14 cellular contexts compared by ENCODE assay signal in genomic region chr11:121478895-121479281, GRCh38. TPM values are rescaled to one million over a fixed set of nuclear protein-coding genes. Genes with fewer than 3 reads are reported as not detected.
A peak's percentile ranks its signal among the peaks of the same experiment; 100 is the strongest.
DNase-seq lines count a peak whose midpoint lies in the region; ATAC-seq, FAIRE-seq and TF ChIP-seq lines count a peak whose summit lies in the region.
"Had no signal": no experiment of that assay in that cellular context is flagged by ENCODE, and none has a peak within 500 bp of the region (broad histone marks: within the 10 kb centered on the region; RNA-seq: fewer than 3 reads in every experiment).

No MANE protein-coding gene starts in this region.

- H3K27me3 ChIP-seq in HUES6 (ENCODE audit: control insufficient read depth, insufficient read depth, low read length), result no peaks in the 10 kb centered on the region
- H3K27me3 ChIP-seq in GM12878 (replicated peaks in 1 of 2; ENCODE audit: control insufficient read depth in 2 of 2, insufficient read depth in 2 of 2, low read length in 1 of 2), result no peaks in the 10 kb centered on the region
- no peaks in the 10 kb centered on the region for H3K27me3 ChIP-seq in right lobe of liver
- no peaks in the 10 kb centered on the region for H3K27me3 ChIP-seq in stomach
- H3K27me3 ChIP-seq: tibial artery had no signal

- peaks cover 10% of the 10 kb centered on the region; the same call in 1 of the 2 replicates for H3K36me3 ChIP-seq in HUES6 (ENCODE audit: control insufficient read depth, insufficient read depth, low read length)
- H3K36me3 ChIP-seq in GM12878 (ENCODE audit: control insufficient read depth in 2 of 2, insufficient read depth in 2 of 2, low read length in 1 of 2), result peaks cover 39 to 45% of the 10 kb centered on the region in 2 experiments
- peaks cover 0 to 7% (median 0%) of the 10 kb centered on the region in 4 donors for H3K36me3 ChIP-seq in right lobe of liver
- no peaks in the 10 kb centered on the region for H3K36me3 ChIP-seq in stomach
- H3K36me3 ChIP-seq: prostate gland, tibial artery had no signal

- no peak for FAIRE-seq in GM12878 (lab: Jason Lieb, UNC)

- TF ChIP-seq POLR2A in GM12878 (IDR thresholded peaks at IDR 0.05; ENCODE audit: low read depth, low read length), result no peak; the same call in 1 of the 2 replicates
- no peak for TF ChIP-seq POLR2A in right lobe of liver (IDR thresholded peaks at IDR 0.05)
- no peak for TF ChIP-seq POLR2A in stomach (IDR thresholded peaks at IDR 0.05)

- H3K4me1 ChIP-seq in HUES6 (ENCODE audit: control insufficient read depth, insufficient read depth, low read length) (peaks cover 53% of the 10 kb centered on the region), GM12878 (ENCODE audit: control insufficient read depth, insufficient read depth, low read length) (peaks cover 37% of the 10 kb centered on the region), right lobe of liver (peaks cover 0 to 20% (median 3%) of the 10 kb centered on the region in 4 donors), stomach (peaks cover 7 to 59% (median 21%) of the 10 kb centered on the region in 4 donors)

- intact Hi-C loops in GM12878 (cut with micrococcal nuclease; ENCODE audit: unreplicated experiment), result no loop called here
- intact Hi-C loops in right lobe of liver (cut with DNase I), result no loop called here
- intact Hi-C loops in stomach (cut with DNase I; ENCODE audit: low total_unique reads), result no loop called here
- intact Hi-C loops in left colon (cut with DNase I, micrococcal nuclease), result no loop called here

- CTCF ChIA-PET in GM12878 (lab: Yijun Ruan, JAX), result no interaction called here

- POLR2A ChIA-PET in GM12878 (lab: Charles Lee), result no interaction called here

- H3K79me2 ChIP-seq in GM12878 (ENCODE audit: control insufficient read depth, insufficient read depth, low read length), result peaks cover 60% of the 10 kb centered on the region

- TF ChIP-seq RAD21 in GM12878 (IDR thresholded peaks at IDR 0.05; ENCODE audit: insufficient read depth, low read depth, low read length), result no peak

- H3K9ac ChIP-seq in HUES6 (ENCODE audit: low read length) (peak overlapping the region; percentile 6), GM12878 (ENCODE audit: control insufficient read depth, insufficient read depth, low read length) (no peak overlapping the region)

- SMC1A ChIA-PET in GM12878 (lab: Charles Lee; ENCODE audit: uncharacterized antibody, unreplicated experiment), result interaction anchor here (3.0 to 3.4 kb wide), 2 partner anchors 11 to 15 kb away, joined by 13 to 18 read pairs; no protein-coding TSS in a partner anchor

- no peaks in the 10 kb centered on the region; the same call in none of the 2 replicates for H4K20me1 ChIP-seq in GM12878 (ENCODE audit: control insufficient read depth, insufficient read depth)

- peak overlapping the region; percentile 0 for H3K27ac ChIP-seq in HUES6 (ENCODE audit: low read depth, low read length)
- H3K27ac ChIP-seq in GM12878 (ENCODE audit: control insufficient read depth, insufficient read depth), result no peak overlapping the region
- H3K27ac ChIP-seq in right lobe of liver, result peak overlapping the region in 2 of 3 donors; percentile 36 to 37
- peak overlapping the region in 4 of 5 donors; percentile 20 to 72 (median 48) for H3K27ac ChIP-seq in stomach
- H3K27ac ChIP-seq: SK-N-MC, tibial artery had no signal

- no TSS peak for BruUV-seq in GM12878 (replicated peaks; lab: Mats Ljungman, UMichigan)

- no peak overlapping the region for H3K4me2 ChIP-seq in GM12878 (ENCODE audit: control insufficient read depth, insufficient read depth)

- H3K9me3 ChIP-seq in HUES6 (ENCODE audit: control insufficient read depth, insufficient read depth, low read depth, low read length) (no peaks in the 10 kb centered on the region), GM12878 (replicated peaks; ENCODE audit: control insufficient read depth, insufficient read depth, low read length) (no peaks in the 10 kb centered on the region), right lobe of liver (no peaks in the 10 kb centered on the region), stomach (no peaks in the 10 kb centered on the region)
- H3K9me3 ChIP-seq: prostate gland, tibial artery had no signal

- RAD21 ChIA-PET in GM12878 (lab: Charles Lee; ENCODE audit: unreplicated experiment), result no interaction called here

- TF ChIP-seq EP300 in GM12878 (IDR thresholded peaks at IDR 0.05; ENCODE audit: borderline replicate concordance in 1 of 2, control insufficient read depth in 1 of 2, low read depth in 2 of 2, low read length in 2 of 2), result no peak
- TF ChIP-seq EP300 in stomach (IDR thresholded peaks at IDR 0.05), result no peak

- no peak overlapping the region for H2AFZ ChIP-seq in GM12878 (ENCODE audit: control insufficient read depth, low read depth, low read length)

- TF ChIP-seq CTCF in GM12878 (IDR thresholded peaks at IDR 0.05 in 2 of 3, conservative IDR thresholded peaks at IDR 0.05 in 1 of 3; ENCODE audit: control insufficient read depth in 2 of 3, extremely low read depth in 1 of 3, insufficient read depth in 1 of 3, low read depth in 3 of 3, low read length in 3 of 3) (no peak), right lobe of liver (IDR thresholded peaks at IDR 0.05) (no peak), stomach (IDR thresholded peaks at IDR 0.05) (no peak)

- ATAC-seq in GM12878 (no peak), right lobe of liver (peak in 3 of 4 donors; percentile 38 to 64 (median 51)), left colon (no peak), HG02571 (IDR thresholded peaks at IDR 0.05; ENCODE audit: unreplicated experiment) (no peak)
- ATAC-seq: activated CD8-positive, alpha-beta T cell treated with anti-CD3 and anti-CD28 coated beads for 36 hours had no signal

- H3K4me3 ChIP-seq in HUES6 (ENCODE audit: low read depth, low read length), result peak overlapping the region; percentile 8
- no peak overlapping the region for H3K4me3 ChIP-seq in GM12878
- H3K4me3 ChIP-seq in right lobe of liver, result no peak overlapping the region
- peak overlapping the region in 1 of 4 donors; percentile 3 for H3K4me3 ChIP-seq in stomach
- H3K4me3 ChIP-seq: prostate gland, SK-N-MC, tibial artery had no signal

- WGBS in GM12878 (ENCODE audit: insufficient coverage, insufficient replicate concordance, low lambda C conversion rate, missing lambda C conversion rate), result 98% methylated on average over 18 of the region's 18 CpGs
- 20% methylated on average over 4 of the region's 18 CpGs for WGBS in right lobe of liver (ENCODE audit: insufficient coverage, low coverage, low lambda C conversion rate, missing lambda C conversion rate)
- WGBS in stomach, 5 donors, result 11 to 44% (median 30%) methylated on average over 14 to 18 of the region's 18 CpGs

- DNase-seq in GM12878 (ENCODE audit: low read depth, low spot score) (no peak), right lobe of liver (no peak), stomach (no peak), 8988T (no peak), left colon (no peak)
- DNase-seq: activated CD8-positive, alpha-beta T cell treated with anti-CD3 and anti-CD28 coated beads for 36 hours; activated effector memory CD4-positive, alpha-beta T cell treated with Interleukin-2 at 50 U/mL for 16 hours; CD8-positive, alpha-beta memory T cell; NCI-H1092 treated with DMSO at 0.1 percent for 48 hours; tibial artery had no signal

- in situ Hi-C loops in GM12878 (cut with MboI), result no loop called here

TF ChIP-seq in GM12878, 131 proteins besides CTCF, POLR2A, EP300 and RAD21:
- TF ChIP-seq BCL3 (IDR thresholded peaks at IDR 0.05; ENCODE audit: borderline replicate concordance, insufficient read depth, low read depth, low read length, poor library complexity, severe bottlenecking) (peak; percentile 23), CHD2 (IDR thresholded peaks at IDR 0.05; ENCODE audit: borderline replicate concordance, low read depth, low read length) (no peak)

RNA-seq across cellular contexts. Expression of gene SORL1, which starts 26.8 kb away (rescaled TPM):
- total RNA-seq in GM12878 (2013; cell fraction: nucleolus; rRNA removed), result 727 and 773 TPM in 2 replicates
- total RNA-seq in GM12878 (2014; rRNA removed) (75.1 and 77.9 TPM in 2 replicates), GM12878 (2014; rRNA removed; fragmentation: Illumina TruSeq; extraction: Trizol) (58.7 and 61.4 TPM in 2 replicates), GM12878 (2021) (99.6 and 107 TPM in 2 replicates), right lobe of liver (100 to 1,000 TPM in 2 of 6 experiments, 10 to 100 TPM in 4; 45.2 to 137 (median 73.8) TPM), stomach (100 to 1,000 TPM in 1 of 5 donors, 10 to 100 TPM in 4; 17.2 to 161 (median 25.9) TPM), left colon (100 to 1,000 TPM; 130 to 132 TPM)
- polyA plus RNA-seq in GM12878 (2011; ENCODE audit: low read depth), result 41.0 TPM
- polyA plus RNA-seq in GM12878 (2011; rRNA removed) (74.4 and 102 TPM in 2 replicates), GM12878 (2014; fragmentation: Illumina TruSeq; extraction: Trizol) (60.0 and 68.0 TPM in 2 replicates), GM12878 (2014; fragmentation: Nextera tagmentation; extraction: Ambion mirVana) (10 to 100 TPM; 20.2 to 26.0 TPM), GM12878 (2014; rRNA removed) (42.4 and 44.0 TPM in 2 replicates), GM12878 (2016; fragmentation: Nextera tagmentation; extraction: Ambion mirVana) (10 to 100 TPM; 59.9 to 64.7 TPM), stomach (1 to 10 TPM in 2 of 3 donors, under 1 TPM in 1; 0.76 to 2.0 (median 1.8) TPM)
- polyA plus RNA-seq in GM12878 (2011; cell fraction: cytosol; rRNA removed), result 126 and 169 TPM in 2 replicates
- polyA plus RNA-seq in GM12878 (2011; cell fraction: nucleus; rRNA removed), result 326 and 357 TPM in 2 replicates
- polyA plus RNA-seq in GM12878 (2012), result 51.9 and 68.0 TPM in 2 replicates
- polyA minus RNA-seq in GM12878 (2011; rRNA and poly(A)+ RNA removed), result 515 and 644 TPM in 2 replicates
- polyA minus RNA-seq in GM12878 (2011; cell fraction: cytosol; rRNA and poly(A)+ RNA removed), result 113 and 121 TPM in 2 replicates
- polyA minus RNA-seq in GM12878 (2011; cell fraction: nucleus; rRNA and poly(A)+ RNA removed), result 258 and 338 TPM in 2 replicates

Comparison
In these comparisons a context has a peak if more than half of its experiments do, and no peak if none do; other contexts are left out.
1. ATAC-seq: peak in right lobe of liver (3 of 4); none in GM12878 (single experiment), left colon (single experiment) and HG02571 (single experiment).